17 cellular contexts compared by ENCODE assay signal in the genomic region with DNA sequence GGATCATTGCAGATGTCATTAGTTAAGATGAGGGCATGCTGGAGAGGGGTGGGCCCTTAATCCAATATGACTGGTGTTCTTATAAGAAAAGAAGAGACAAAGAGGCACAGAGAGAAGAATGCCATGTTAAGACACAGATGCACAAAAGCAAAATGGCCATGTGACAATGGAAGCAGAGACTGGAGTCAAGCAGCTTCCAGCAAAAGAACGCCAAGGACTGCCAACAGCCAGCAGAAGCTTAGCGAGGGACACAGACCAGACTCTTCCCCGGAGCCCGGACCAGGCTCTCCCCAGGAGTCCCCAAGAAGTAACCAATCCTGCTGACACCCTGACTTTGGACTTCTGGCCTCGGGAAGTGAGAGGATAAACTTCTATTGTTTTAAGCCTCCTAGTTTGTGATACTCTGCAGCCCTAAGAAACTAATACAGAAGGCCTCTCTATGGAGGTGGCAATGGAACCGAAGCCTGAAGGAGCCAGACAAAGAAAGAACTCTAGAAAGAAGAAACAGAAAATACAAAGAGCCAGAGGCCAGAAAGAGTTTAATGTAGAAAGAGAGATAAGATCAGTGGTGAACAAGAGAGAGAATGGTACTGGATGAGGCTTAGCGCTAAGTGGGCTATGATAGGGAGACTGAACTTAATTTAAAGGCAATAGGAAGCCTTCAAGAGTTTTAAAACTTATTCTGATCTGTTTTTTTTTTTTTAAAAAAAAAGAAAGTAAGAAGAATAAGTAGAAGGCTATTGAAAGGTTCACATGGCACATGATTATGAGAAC. TPM values are rescaled to one million over a fixed set of nuclear protein-coding genes. Genes with fewer than 3 reads are reported as not detected.
DNase-seq lines count a peak whose midpoint lies in the region; ATAC-seq, FAIRE-seq and TF ChIP-seq lines count a peak whose summit lies in the region.
"Had no signal": no experiment of that assay in that cellular context is flagged by ENCODE, and none has a peak within 500 bp of the region (broad histone marks: within the 10 kb centered on the region; RNA-seq: fewer than 3 reads in every experiment).

No MANE protein-coding gene starts in this region.

- DNase-seq in stimulated activated naive CD8-positive, alpha-beta T cell treated with anti-CD3 and anti-CD28 coated beads, Interleukin-15, amount 100 ng/mL, for 72 hours, result no peak
- no peak for DNase-seq in K562 (ENCODE audit: extremely low read depth in 1 of 4, low spot score in 3 of 4)
- DNase-seq in midbrain (lab: John Stamatoyannopoulos, UW), result peak; percentile 41
- DNase-seq in hepatic stellate cell (ENCODE audit: low spot score), result no peak
- DNase-seq in ascending aorta (ENCODE audit: low spot score in 2 of 2), result no peak
- DNase-seq in activated CD4-positive, CD25-positive, alpha-beta regulatory T cell (lab: John Stamatoyannopoulos, UW), result no peak
- DNase-seq: CD8-positive, alpha-beta T cell; H9; NCI-H1436; NCI-H2029 treated with DMSO at 0.1 percent for 48 hours; NCI-H524 treated with DMSO at 0.1 percent for 48 hours; Peyer's patch had no signal

- CTCF ChIA-PET in K562 (lab: Yijun Ruan, JAX; ENCODE audit: low intra/inter-chr PET ratio), result no interaction called here

- no peak overlapping the region for H2AFZ ChIP-seq in K562 (ENCODE audit: low read depth, low read length)

- H3K4me3 ChIP-seq in K562 (no peak overlapping the region), ascending aorta (no peak overlapping the region)
- H3K4me3 ChIP-seq: BLaER1, Peyer's patch had no signal

- no peak overlapping the region for H3K9ac ChIP-seq in K562 (ENCODE audit: insufficient read depth in 1 of 2, low read depth in 2 of 2, low read length in 2 of 2)
- H3K9ac ChIP-seq: BLaER1 had no signal

- no TSS peak for BruUV-seq in K562 (replicated peaks; lab: Mats Ljungman, UMichigan)

- no peaks in the 10 kb centered on the region for H4K20me1 ChIP-seq in K562 (replicated peaks; ENCODE audit: control insufficient read depth, insufficient read depth, low read length)
- H4K20me1 ChIP-seq: BLaER1 had no signal

- H3K4me3 Mint-ChIP-seq in stimulated activated naive CD8-positive, alpha-beta T cell treated with anti-CD3 and anti-CD28 coated beads, Interleukin-15, Interleukin-2, amounts not matched to agents 100 ng/mL and 50 ng/mL, for 24 hours, result no peak overlapping the region
- H3K4me3 Mint-ChIP-seq in stimulated activated naive CD8-positive, alpha-beta T cell treated with anti-CD3 and anti-CD28 coated beads, Interleukin-15, amount 100 ng/mL, for 72 hours, result no peak overlapping the region
- H3K4me3 Mint-ChIP-seq: CD8-positive, alpha-beta T cell; H9 had no signal

- H3K4me1 Mint-ChIP-seq in stimulated activated naive CD8-positive, alpha-beta T cell treated with anti-CD3 and anti-CD28 coated beads, Interleukin-15, Interleukin-2, amounts not matched to agents 100 ng/mL and 50 ng/mL, for 24 hours (ENCODE audit: low read depth), result peaks cover 34% of the 10 kb centered on the region
- H3K4me1 Mint-ChIP-seq in stimulated activated naive CD8-positive, alpha-beta T cell treated with anti-CD3 and anti-CD28 coated beads, Interleukin-15, amount 100 ng/mL, for 72 hours, result peaks cover 28% of the 10 kb centered on the region

- H3K79me2 ChIP-seq in K562 (ENCODE audit: control insufficient read depth, insufficient read depth, low read length), result no peaks in the 10 kb centered on the region

- H3K9me1 ChIP-seq in K562 (ENCODE audit: control insufficient read depth, insufficient read depth, low read length), result no peaks in the 10 kb centered on the region

- peaks cover 6% of the 10 kb centered on the region for H3K9me3 Mint-ChIP-seq in stimulated activated naive CD8-positive, alpha-beta T cell treated with anti-CD3 and anti-CD28 coated beads, Interleukin-15, Interleukin-2, amounts not matched to agents 100 ng/mL and 50 ng/mL, for 24 hours
- peaks cover 11 to 12% of the 10 kb centered on the region in 2 donors for H3K9me3 Mint-ChIP-seq in stimulated activated naive CD8-positive, alpha-beta T cell treated with anti-CD3 and anti-CD28 coated beads, Interleukin-15, amount 100 ng/mL, for 72 hours
- H3K9me3 Mint-ChIP-seq: CD8-positive, alpha-beta T cell had no signal

- H3K27me3 ChIP-seq in K562 (ENCODE audit: control insufficient read depth in 2 of 2, insufficient read depth in 2 of 2, low read length in 2 of 2) (no peaks in the 10 kb centered on the region), ascending aorta (no peaks in the 10 kb centered on the region)
- H3K27me3 ChIP-seq: BLaER1, Peyer's patch had no signal

- TF ChIP-seq CTCF in K562 (IDR thresholded peaks at IDR 0.05 in 2 of 3, conservative IDR thresholded peaks at IDR 0.05 in 1 of 3; ENCODE audit: insufficient read depth in 2 of 3, low read depth in 1 of 3, low read length in 3 of 3) (no peak), ascending aorta (IDR thresholded peaks at IDR 0.05) (no peak)

- WGBS in K562 (ENCODE audit: insufficient coverage, low coverage, missing lambda C conversion rate), result 44% methylated on average over 7 of the region's 7 CpGs

- no peak for TF ChIP-seq EP300 in K562 (IDR thresholded peaks at IDR 0.05; ENCODE audit: low read length)

- no peak for TF ChIP-seq RAD21 in K562 (CRISPR knock-in tag; conservative IDR thresholded peaks at IDR 0.05 in 1 of 2, IDR thresholded peaks at IDR 0.05 in 1 of 2)

- H3K4me2 ChIP-seq in K562 (ENCODE audit: insufficient read depth, low read length), result no peak overlapping the region
- H3K4me2 ChIP-seq: BLaER1 had no signal

- in situ Hi-C loops in K562 (cut with MboI), result loop anchor here (25.0 kb wide), 1 partner anchor 940 kb away; no protein-coding TSS in a partner anchor

- POLR2A ChIA-PET in K562 (lab: Yijun Ruan, JAX), result interaction anchor here (0.6 to 1.2 kb wide), 3 partner anchors 71 to 865 kb away, joined by 3 to 4 read pairs (median 3); no protein-coding TSS in a partner anchor

- no peaks in the 10 kb centered on the region for H3K27me3 Mint-ChIP-seq in stimulated activated naive CD8-positive, alpha-beta T cell treated with anti-CD3 and anti-CD28 coated beads, Interleukin-15, Interleukin-2, amounts not matched to agents 100 ng/mL and 50 ng/mL, for 24 hours
- H3K27me3 Mint-ChIP-seq in stimulated activated naive CD8-positive, alpha-beta T cell treated with anti-CD3 and anti-CD28 coated beads, Interleukin-15, amount 100 ng/mL, for 72 hours, result no peaks in the 10 kb centered on the region

- no peak for TF ChIP-seq POLR2A in K562 (conservative IDR thresholded peaks at IDR 0.05)

- H3K4me1 ChIP-seq in K562 (replicated peaks in 1 of 2; ENCODE audit: control insufficient read depth in 2 of 2, insufficient read depth in 2 of 2, low read length in 2 of 2), result no peaks in the 10 kb centered on the region
- H3K4me1 ChIP-seq in ascending aorta, result no peaks in the 10 kb centered on the region

- FAIRE-seq in K562 (lab: Jason Lieb, UNC), result no peak
- FAIRE-seq: A204.1 had no signal

- peak overlapping the region; percentile 27 for H3K27ac Mint-ChIP-seq in stimulated activated naive CD8-positive, alpha-beta T cell treated with anti-CD3 and anti-CD28 coated beads, Interleukin-15, Interleukin-2, amounts not matched to agents 100 ng/mL and 50 ng/mL, for 24 hours
- H3K27ac Mint-ChIP-seq in stimulated activated naive CD8-positive, alpha-beta T cell treated with anti-CD3 and anti-CD28 coated beads, Interleukin-15, amount 100 ng/mL, for 72 hours, result no peak overlapping the region
- H3K27ac Mint-ChIP-seq: CD8-positive, alpha-beta T cell had no signal

- intact Hi-C loops in K562 (cut with micrococcal nuclease), result no loop called here
- intact Hi-C loops in ascending aorta (cut with DNase I), result no loop called here

- no peak overlapping the region for H3K27ac ChIP-seq in K562 (ENCODE audit: extremely low read depth, low read depth, low read length)
- no peak overlapping the region for H3K27ac ChIP-seq in ascending aorta
- H3K27ac ChIP-seq: BLaER1, Peyer's patch had no signal

- ATAC-seq in stimulated activated naive CD8-positive, alpha-beta T cell treated with anti-CD3 and anti-CD28 coated beads, Interleukin-15, amount 100 ng/mL, for 72 hours, result no peak
- ATAC-seq in K562, result peak; percentile 56; the same call in 2 of the 3 replicates
- ATAC-seq in HG02884 (IDR thresholded peaks at IDR 0.05; ENCODE audit: unreplicated experiment), result no peak
- ATAC-seq: CD8-positive, alpha-beta T cell; Right ventricle myocardium inferior had no signal

- peaks cover 10% of the 10 kb centered on the region for H3K36me3 Mint-ChIP-seq in stimulated activated naive CD8-positive, alpha-beta T cell treated with anti-CD3 and anti-CD28 coated beads, Interleukin-15, Interleukin-2, amounts not matched to agents 100 ng/mL and 50 ng/mL, for 24 hours (ENCODE audit: low read depth)

- H3K36me3 ChIP-seq in K562 (ENCODE audit: control insufficient read depth, insufficient read depth, low read length), result no peaks in the 10 kb centered on the region
- H3K36me3 ChIP-seq in ascending aorta, result no peaks in the 10 kb centered on the region
- H3K36me3 ChIP-seq: Peyer's patch had no signal

- no peaks in the 10 kb centered on the region for H3K9me3 ChIP-seq in K562 (replicated peaks; ENCODE audit: control insufficient read depth, insufficient read depth, low read depth, low read length)
- H3K9me3 ChIP-seq in ascending aorta, result no peaks in the 10 kb centered on the region
- H3K9me3 ChIP-seq: Peyer's patch had no signal

RNA-seq across cellular contexts. Expression of a gene that starts 27.7 kb away (rescaled TPM):
- 22.7 and 29.7 TPM in 2 replicates for total RNA-seq in K562 (2011; cell fraction: chromatin; rRNA removed; ENCODE audit: low replicate concordance)
- total RNA-seq in K562 (2011; cell fraction: nucleolus; rRNA removed), result 29.9 and 32.9 TPM in 2 replicates
- total RNA-seq in K562 (2011; cell fraction: nucleoplasm; rRNA removed), result 38.2 and 50.3 TPM in 2 replicates
- 9.5 and 14.4 TPM in 2 replicates for total RNA-seq in K562 (2014; rRNA removed)
- 23.2 and 25.3 TPM in 2 replicates for total RNA-seq in K562 (2014; rRNA removed; fragmentation: Illumina TruSeq; extraction: Trizol)
- total RNA-seq in K562 (2015; rRNA removed; fragmentation: Illumina TruSeq; extraction: Trizol), result 20.5 and 20.8 TPM in 2 replicates
- total RNA-seq in K562 (2021), result 21.2 and 23.2 TPM in 2 replicates
- 39.7 and 43.1 TPM in 2 replicates for polyA plus RNA-seq in K562 (2011; rRNA removed)
- polyA plus RNA-seq in K562 (2011; cell fraction: cytosol; rRNA removed), result 18.0 and 35.3 TPM in 2 replicates
- polyA plus RNA-seq in K562 (2011; cell fraction: nucleus; rRNA removed), result 8.1 and 13.7 TPM in 2 replicates
- polyA plus RNA-seq in K562 (2012), result 20.7 and 28.3 TPM in 2 replicates
- 22.5 and 28.1 TPM in 2 replicates for polyA plus RNA-seq in K562 (2014; fragmentation: Illumina TruSeq; extraction: Trizol)
- 10 to 100 TPM; 28.5 to 34.9 TPM for polyA plus RNA-seq in K562 (2014; fragmentation: Nextera tagmentation; extraction: Ambion mirVana)
- 16.7 and 17.3 TPM in 2 replicates for polyA plus RNA-seq in K562 (2014; rRNA removed)
- 42.3 and 48.9 TPM in 2 replicates for polyA minus RNA-seq in K562 (2011; rRNA and poly(A)+ RNA removed)
- polyA minus RNA-seq in K562 (2011; cell fraction: cytosol; rRNA and poly(A)+ RNA removed), result 19.0 and 20.6 TPM in 2 replicates
- 6.9 and 12.4 TPM in 2 replicates for polyA minus RNA-seq in K562 (2011; cell fraction: nucleus; rRNA and poly(A)+ RNA removed)
- 151 TPM for total RNA-seq in ascending aorta

RNA-seq across cellular contexts. Expression of a gene that starts 29.0 kb away (rescaled TPM):
- 5.5 and 14.6 TPM in 2 replicates for total RNA-seq in K562 (2011; cell fraction: chromatin; rRNA removed; ENCODE audit: low replicate concordance)
- total RNA-seq in K562 (2011; cell fraction: nucleolus; rRNA removed), result 3.8 and 5.8 TPM in 2 replicates
- total RNA-seq in K562 (2011; cell fraction: nucleoplasm; rRNA removed), result 6.6 and 9.5 TPM in 2 replicates
- total RNA-seq in K562 (2014; rRNA removed) (9.4 and 13.8 TPM in 2 replicates), K562 (2014; rRNA removed; fragmentation: Illumina TruSeq; extraction: Trizol) (22.6 and 23.3 TPM in 2 replicates), K562 (2015; rRNA removed; fragmentation: Illumina TruSeq; extraction: Trizol) (21.1 and 23.7 TPM in 2 replicates), K562 (2021) (15.4 and 17.6 TPM in 2 replicates), ascending aorta (0.11 TPM)
- polyA plus RNA-seq in K562 (2011; rRNA removed) (21.3 and 23.7 TPM in 2 replicates), K562 (2014; fragmentation: Illumina TruSeq; extraction: Trizol) (19.4 and 27.2 TPM in 2 replicates), K562 (2014; fragmentation: Nextera tagmentation; extraction: Ambion mirVana) (10 to 100 TPM; 11.8 to 23.9 TPM), K562 (2014; rRNA removed) (11.1 and 14.9 TPM in 2 replicates)
- polyA plus RNA-seq in K562 (2011; cell fraction: cytosol; rRNA removed), result 7.2 and 10.6 TPM in 2 replicates
- polyA plus RNA-seq in K562 (2011; cell fraction: nucleus; rRNA removed), result 9.6 and 12.2 TPM in 2 replicates
- polyA plus RNA-seq in K562 (2012), result 8.9 and 15.6 TPM in 2 replicates
- 16.9 and 18.8 TPM in 2 replicates for polyA minus RNA-seq in K562 (2011; rRNA and poly(A)+ RNA removed)
- polyA minus RNA-seq in K562 (2011; cell fraction: cytosol; rRNA and poly(A)+ RNA removed), result 5.6 and 7.8 TPM in 2 replicates
- 5.5 and 9.6 TPM in 2 replicates for polyA minus RNA-seq in K562 (2011; cell fraction: nucleus; rRNA and poly(A)+ RNA removed)
